In genomic region chr1:2230781-2231666, GRCh38 we compare ENCODE assay signal across 8 cellular contexts. TPM values are rescaled to one million over a fixed set of nuclear protein-coding genes. Genes with fewer than 3 reads are reported as not detected.
DNase-seq lines count a peak whose midpoint lies in the region; ATAC-seq and TF ChIP-seq lines count a peak whose summit lies in the region.

No MANE protein-coding gene starts in this region.

- no peak overlapping the region for H2BK20ac ChIP-seq in H9 (ENCODE audit: low read depth, low read length, poor library complexity, severe bottlenecking)

- H3K23ac ChIP-seq in H9 (ENCODE audit: insufficient read length, low read depth, low read length) = no peak overlapping the region

- peaks cover 15% of the 10 kb centered on the region for H3K79me1 ChIP-seq in H9 (ENCODE audit: insufficient read depth, low read depth, low read length, poor library complexity, severe bottlenecking)

- no peaks in the 10 kb centered on the region; a peak in 1 of 5 replicates for H3K9me3 Mint-ChIP-seq in H9
- H3K9me3 Mint-ChIP-seq in WTC11 = no peaks in the 10 kb centered on the region

- no peak overlapping the region for H2BK5ac ChIP-seq in H9 (ENCODE audit: insufficient read length, low read length)

- H3K14ac ChIP-seq in H9 (ENCODE audit: insufficient read depth, low read length) = peak overlapping the region; percentile 46; the same call in 1 of the 2 replicates

- H3K36me3 Mint-ChIP-seq in H9 (ENCODE audit: insufficient read depth in 1 of 3, low read depth in 3 of 3) (peaks cover 6 to 25% (median 10%) of the 10 kb centered on the region in 3 experiments; a peak in 5 of 7 replicates), WTC11 (no peaks in the 10 kb centered on the region)

- peaks cover 67% of the 10 kb centered on the region; the same call in 1 of the 2 replicates for H3K79me2 ChIP-seq in H9 (ENCODE audit: insufficient read depth, low read length)

- no peak overlapping the region for H2BK15ac ChIP-seq in H9 (ENCODE audit: low read depth, low read length)

- peak overlapping the region; percentile 31 for H3K9ac ChIP-seq in H9 (ENCODE audit: extremely low read depth, insufficient read length, low read length)
- H3K9ac ChIP-seq in mucosa of rectum (ENCODE audit: low read depth in 1 of 2, low read length in 2 of 2) = peak overlapping the region; percentile 68 to 69

- H4K8ac ChIP-seq in H9 (replicated peaks; ENCODE audit: insufficient read length, low read depth, low read length) = no peak overlapping the region

- H2AK5ac ChIP-seq in H9 (ENCODE audit: insufficient read length, low read length) = no peak overlapping the region

- no peak overlapping the region for H4K91ac ChIP-seq in H9 (ENCODE audit: insufficient read length, low read depth, low read length)

- H4K5ac ChIP-seq in H9 (ENCODE audit: insufficient read length, low read depth, low read length) = no peak overlapping the region

- intact Hi-C loops in thyroid gland (cut with DNase I) = loop anchor here (5.0 kb wide), 1 partner anchor 86 kb away; no protein-coding TSS in a partner anchor

- H3K27me3 Mint-ChIP-seq in H9 (ENCODE audit: low read depth) (peaks cover 3% of the 10 kb centered on the region; the same call in 1 of the 2 replicates), WTC11 (ENCODE audit: low read depth) (no peaks in the 10 kb centered on the region)

- no peaks in the 10 kb centered on the region; the same call in 1 of the 2 replicates for H3K4me1 ChIP-seq in H9 (ENCODE audit: insufficient read depth, low read length)
- H3K4me1 ChIP-seq in mucosa of rectum (ENCODE audit: control insufficient read depth in 2 of 2, insufficient read depth in 2 of 2, low read length in 2 of 2) = peaks cover 61 to 66% of the 10 kb centered on the region in 2 donors
- H3K4me1 ChIP-seq in thyroid gland = peaks cover 68 to 72% of the 10 kb centered on the region in 2 donors

- peak overlapping the region; percentile 65 for H3K4me2 ChIP-seq in H9 (ENCODE audit: insufficient read depth, insufficient read length, low read length)

- POLR2A ChIA-PET in WTC11 (lab: Charles Lee) = interaction anchor here (1.1 to 1.4 kb wide), 2 partner anchors 17 to 25 kb away, joined by 3 to 4 read pairs; no protein-coding TSS in a partner anchor

- peak overlapping the region; percentile 79 to 83 for H3K4me3 ChIP-seq in mucosa of rectum (ENCODE audit: low read length in 2 of 2)
- peak overlapping the region in 2 of 3 donors; percentile 23 to 54 for H3K4me3 ChIP-seq in thyroid gland (replicated peaks in 1 of 3)

- no peak for DNase-seq in H9
- DNase-seq in WTC11 (ENCODE audit: low spot score) = no peak
- peak; percentile 58 for DNase-seq in effector CD4-positive, alpha-beta T cell
- DNase-seq in thyroid gland = no peak
- DNase-seq in CD1c-positive myeloid dendritic cell (ENCODE audit: extremely low spot score) = no peak
- DNase-seq in cerebellar cortex (ENCODE audit: low spot score) = no peak
- DNase-seq in GOT3 (lab: John Stamatoyannopoulos, UW) = no peak

- H3K36me3 ChIP-seq in mucosa of rectum (ENCODE audit: control insufficient read depth in 2 of 2, insufficient read depth in 2 of 2, low read length in 2 of 2) (no peaks in the 10 kb centered on the region), thyroid gland (no peaks in the 10 kb centered on the region)

- H4K20me1 ChIP-seq in H9 (ENCODE audit: control insufficient read depth, insufficient read depth, insufficient read length) = no peaks in the 10 kb centered on the region

- TF ChIP-seq CTCF in H9 (conservative IDR thresholded peaks at IDR 0.05) = no peak
- no peak for TF ChIP-seq CTCF in WTC11 (IDR thresholded peaks at IDR 0.05)
- TF ChIP-seq CTCF in thyroid gland (IDR thresholded peaks at IDR 0.05) = no peak

- H3K27ac Mint-ChIP-seq in H9 (peak overlapping the region in 2 of 3 experiments; percentile 77 to 83; a peak in 3 of 7 replicates), WTC11 (peak overlapping the region; percentile 95)

- no peak overlapping the region for H2AFZ ChIP-seq in H9 (ENCODE audit: low read length)

- CTCF ChIA-PET in WTC11 (lab: Charles Lee) = interaction anchor here (1.0 to 5.1 kb wide), 4 partner anchors 36 to 151 kb away, joined by 5 to 28 read pairs (median 8); partner anchors contain the start of gene FAAP20

- peaks cover 47 to 54% of the 10 kb centered on the region in 2 experiments for H3K4me1 Mint-ChIP-seq in H9
- peaks cover 51% of the 10 kb centered on the region for H3K4me1 Mint-ChIP-seq in WTC11

- H3K4me3 Mint-ChIP-seq in H9 (peak overlapping the region; percentile 96 to 97), WTC11 (peak overlapping the region; percentile 96)

- no peak for ATAC-seq in WTC11

- H3K27me3 ChIP-seq in H9 (ENCODE audit: insufficient read depth, low read length) (no peaks in the 10 kb centered on the region), mucosa of rectum (ENCODE audit: control insufficient read depth in 2 of 2, insufficient read depth in 2 of 2, low read length in 2 of 2) (no peaks in the 10 kb centered on the region), thyroid gland (no peaks in the 10 kb centered on the region)

- no peak for TF ChIP-seq POLR2A in thyroid gland (IDR thresholded peaks at IDR 0.05)

- H3K9me3 ChIP-seq in H9 (ENCODE audit: control insufficient read depth, low read depth, low read length) (no peaks in the 10 kb centered on the region), mucosa of rectum (ENCODE audit: control insufficient read depth in 2 of 2, low read length in 2 of 2) (no peaks in the 10 kb centered on the region), thyroid gland (no peaks in the 10 kb centered on the region)

- H3K23me2 ChIP-seq in H9 (ENCODE audit: insufficient read length, low read depth, low read length, poor library complexity, severe bottlenecking) = peaks cover 32% of the 10 kb centered on the region

- H2BK120ac ChIP-seq in H9 (ENCODE audit: low read depth, low read length, poor library complexity, severe bottlenecking) = no peak overlapping the region

- no peak overlapping the region for H3K4ac ChIP-seq in H9 (ENCODE audit: low read depth, low read length)

- no peak overlapping the region for H3K18ac ChIP-seq in H9 (ENCODE audit: insufficient read length, low read depth, low read length)

- no peak overlapping the region for H3K56ac ChIP-seq in H9 (ENCODE audit: insufficient read length, low read depth, low read length)

- no peak overlapping the region for H3T11ph ChIP-seq in H9 (ENCODE audit: low read length)

- no CpG with 5 or more reads among the region's 35 CpGs for WGBS in H9 (ENCODE audit: extremely low coverage, insufficient read length, low lambda C conversion rate)
- 23% methylated on average over 15 to 29 of the region's 35 CpGs for WGBS in thyroid gland, 2 donors

- H3K27ac ChIP-seq in H9 (ENCODE audit: insufficient read length, low read depth, low read length) (no peak overlapping the region), mucosa of rectum (ENCODE audit: low read depth in 2 of 2, low read length in 2 of 2) (peak overlapping the region; percentile 73 to 80), thyroid gland (peak overlapping the region; percentile 78 to 90 (median 86))

- no peak overlapping the region for H2BK12ac ChIP-seq in H9 (ENCODE audit: insufficient read length, low read depth, low read length)

TF ChIP-seq in WTC11, 78 proteins besides CTCF, POLR2A, EP300 and RAD21:
- TF ChIP-seq ZNF671 (CRISPR knock-in tag; IDR thresholded peaks at IDR 0.05) (no peak), E2F1 (CRISPR knock-in tag; IDR thresholded peaks at IDR 0.05) (no peak), TEAD4 (CRISPR knock-in tag; IDR thresholded peaks at IDR 0.05) (no peak), ZNF423 (CRISPR knock-in tag; IDR thresholded peaks at IDR 0.05) (no peak), ZBTB21 (CRISPR knock-in tag; IDR thresholded peaks at IDR 0.05; ENCODE audit: borderline replicate concordance) (no peak), JAZF1 (CRISPR knock-in tag; IDR thresholded peaks at IDR 0.05) (no peak)
- TF ChIP-seq, protein P1, sequence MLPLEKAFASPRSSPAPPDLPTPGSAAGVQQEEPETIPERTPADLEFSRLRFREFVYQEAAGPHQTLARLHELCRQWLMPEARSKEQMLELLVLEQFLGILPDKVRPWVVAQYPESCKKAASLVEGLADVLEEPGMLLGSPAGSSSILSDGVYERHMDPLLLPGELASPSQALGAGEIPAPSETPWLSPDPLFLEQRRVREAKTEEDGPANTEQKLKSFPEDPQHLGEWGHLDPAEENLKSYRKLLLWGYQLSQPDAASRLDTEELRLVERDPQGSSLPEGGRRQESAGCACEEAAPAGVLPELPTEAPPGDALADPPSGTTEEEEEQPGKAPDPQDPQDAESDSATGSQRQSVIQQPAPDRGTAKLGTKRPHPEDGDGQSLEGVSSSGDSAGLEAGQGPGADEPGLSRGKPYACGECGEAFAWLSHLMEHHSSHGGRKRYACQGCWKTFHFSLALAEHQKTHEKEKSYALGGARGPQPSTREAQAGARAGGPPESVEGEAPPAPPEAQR (CRISPR knock-in tag; IDR thresholded peaks at IDR 0.05) = no peak
TF ChIP-seq in WTC11: peak in this region for 0.

RNA-seq across cellular contexts. Expression of gene SKI, which starts 2.9 kb away (rescaled TPM):
- 88.8 and 89.5 TPM in 2 replicates for total RNA-seq in H9 (2021)
- total RNA-seq in WTC11 (2021) = 75.5 to 88.6 TPM (median 75.6 TPM) in 3 replicates
- 10 to 100 TPM; 31.4 to 59.6 (median 39.9) TPM for total RNA-seq in thyroid gland

RNA-seq across cellular contexts. Expression of gene FAAP20, which starts 36.5 kb away (rescaled TPM):
- total RNA-seq in H9 (2021) = 119 and 125 TPM in 2 replicates
- 133 to 151 TPM (median 150 TPM) in 3 replicates for total RNA-seq in WTC11 (2021)
- 10 to 100 TPM; 42.2 to 82.2 (median 50.2) TPM for total RNA-seq in thyroid gland
